Comparison of ENCODE assay signal across 9 cellular contexts in genomic region chr9:86721843-86722705, GRCh38.
DNase-seq lines count a peak whose midpoint lies in the region; ATAC-seq and TF ChIP-seq lines count a peak whose summit lies in the region.
"Had no signal": no experiment of that assay in that cellular context is flagged by ENCODE, and none has a peak within 500 bp of the region (broad histone marks: within the 10 kb centered on the region; RNA-seq: fewer than 3 reads in every experiment).

No MANE protein-coding gene starts in this region.

- H3K27me3 ChIP-seq in H7 (ENCODE audit: control insufficient read depth, insufficient read depth, low read length) (no peaks in the 10 kb centered on the region), body of pancreas (no peaks in the 10 kb centered on the region), smooth muscle cell (ENCODE audit: low read depth) (no peaks in the 10 kb centered on the region), MM.1S (replicated peaks; ENCODE audit: insufficient read depth, low read length) (no peaks in the 10 kb centered on the region)

- peak in 1 of 3 donors; percentile 16 for TF ChIP-seq POLR2A in body of pancreas (IDR thresholded peaks at IDR 0.05)

- no peak for TF ChIP-seq CTCF in body of pancreas (IDR thresholded peaks at IDR 0.05)
- no peak for TF ChIP-seq CTCF in smooth muscle cell (IDR thresholded peaks at IDR 0.05; ENCODE audit: borderline replicate concordance, insufficient read depth, poor library complexity, severe bottlenecking)
- TF ChIP-seq CTCF in MM.1S (IDR thresholded peaks at IDR 0.05; ENCODE audit: low read length) = no peak
- no peak for TF ChIP-seq CTCF in OCI-LY7 (conservative IDR thresholded peaks at IDR 0.05; ENCODE audit: low read length)

- H3K4me3 Mint-ChIP-seq in activated CD4-positive, alpha-beta T cell treated with anti-CD3 and anti-CD28 coated beads for 36 hours = no peak overlapping the region

- 6 to 7% methylated on average over 5 of the region's 5 CpGs for WGBS in body of pancreas, 2 donors
- 11% methylated on average over 5 of the region's 5 CpGs for WGBS in smooth muscle cell (ENCODE audit: low lambda C conversion rate)

- H3K36me3 ChIP-seq in H7 (replicated peaks; ENCODE audit: control insufficient read depth, insufficient read depth, low read length) (no peaks in the 10 kb centered on the region), body of pancreas (replicated peaks in 1 of 2; ENCODE audit: insufficient read depth in 1 of 2, low read depth in 2 of 2) (no peaks in the 10 kb centered on the region), smooth muscle cell (ENCODE audit: low read depth) (no peaks in the 10 kb centered on the region), MM.1S (replicated peaks; ENCODE audit: insufficient read depth, low read length) (no peaks in the 10 kb centered on the region), OCI-LY7 (ENCODE audit: insufficient read depth, low read length) (no peaks in the 10 kb centered on the region)

- H3K36me3 Mint-ChIP-seq in activated CD4-positive, alpha-beta T cell treated with anti-CD3 and anti-CD28 coated beads for 36 hours (ENCODE audit: low read depth) = no peaks in the 10 kb centered on the region

- peaks cover 5% of the 10 kb centered on the region for H3K4me1 Mint-ChIP-seq in activated CD4-positive, alpha-beta T cell treated with anti-CD3 and anti-CD28 coated beads for 36 hours

- no TSS peak for BruUV-seq in OCI-LY7 (replicated peaks; lab: Mats Ljungman, UMichigan)

- H3K9me3 Mint-ChIP-seq in activated CD4-positive, alpha-beta T cell treated with anti-CD3 and anti-CD28 coated beads for 36 hours (ENCODE audit: low read depth) = no peaks in the 10 kb centered on the region

- H4K20me1 ChIP-seq in smooth muscle cell (ENCODE audit: low read depth) = no peaks in the 10 kb centered on the region
- H4K20me1 ChIP-seq in MM.1S (ENCODE audit: insufficient read depth, low read length) = no peaks in the 10 kb centered on the region
- H4K20me1 ChIP-seq in OCI-LY7 (ENCODE audit: insufficient read depth, low read length) = no peaks in the 10 kb centered on the region

- H3K4me1 ChIP-seq in body of pancreas (peaks cover 29% of the 10 kb centered on the region), smooth muscle cell (ENCODE audit: low read depth) (peaks cover 19% of the 10 kb centered on the region), MM.1S (ENCODE audit: low read length) (no peaks in the 10 kb centered on the region), OCI-LY7 (ENCODE audit: insufficient read depth, low read length, poor library complexity, severe bottlenecking) (no peaks in the 10 kb centered on the region)

- no peak overlapping the region for H3K4me3 ChIP-seq in H7 (ENCODE audit: insufficient read depth, low read depth, low read length)
- H3K4me3 ChIP-seq in body of pancreas = no peak overlapping the region
- H3K4me3 ChIP-seq in smooth muscle cell = no peak overlapping the region
- H3K4me3 ChIP-seq in MM.1S (ENCODE audit: low read length) = no peak overlapping the region
- H3K4me3 ChIP-seq in OCI-LY7 (ENCODE audit: low read depth, low read length, poor library complexity, severe bottlenecking) = no peak overlapping the region

- H3K27me3 Mint-ChIP-seq in activated CD4-positive, alpha-beta T cell treated with anti-CD3 and anti-CD28 coated beads for 36 hours = peaks cover 5% of the 10 kb centered on the region

- intact Hi-C loops in body of pancreas (cut with DNase I) (no loop called here), OCI-LY7 (cut with micrococcal nuclease; ENCODE audit: unreplicated experiment) (no loop called here)
- intact Hi-C loops in activated CD4-positive, alpha-beta T cell treated with anti-CD3 and anti-CD28 coated beads for 36 hours (cut with DNase I, micrococcal nuclease) = no loop called here

- POLR2A ChIA-PET in OCI-LY7 (lab: Charles Lee) = interaction anchor here (0.7 kb wide), 1 partner anchor 17 kb away, joined by 3 read pairs; no protein-coding TSS in a partner anchor
- POLR2A ChIA-PET in activated CD4-positive, alpha-beta T cell treated with anti-CD3 and anti-CD28 coated beads for 36 hours (lab: Charles Lee) = no interaction called here

- peak; percentile 13 for DNase-seq in H7
- DNase-seq in body of pancreas = peak; percentile 43 to 74 (median 62)
- peak; percentile 28 for DNase-seq in iPS-NIHi7 (ENCODE audit: extremely low spot score)
- no peak for DNase-seq in smooth muscle cell (lab: John Stamatoyannopoulos, UW; ENCODE audit: unreplicated experiment)
- DNase-seq in MM.1S = no peak
- DNase-seq in OCI-LY7 (ENCODE audit: low spot score) = no peak
- DNase-seq in activated CD4-positive, alpha-beta T cell treated with anti-CD3 and anti-CD28 coated beads for 36 hours = no peak

- ATAC-seq in body of pancreas (peak; percentile 94), HG03354 (IDR thresholded peaks at IDR 0.05; ENCODE audit: poor library complexity, severe bottlenecking, unreplicated experiment) (no peak)
- ATAC-seq in activated CD4-positive, alpha-beta T cell treated with anti-CD3 and anti-CD28 coated beads for 36 hours = no peak
- ATAC-seq: Panc1 had no signal

- peak overlapping the region; percentile 69 for H3K4me2 ChIP-seq in smooth muscle cell
- H3K4me2 ChIP-seq in MM.1S (ENCODE audit: low read depth, low read length) = no peak overlapping the region
- H3K4me2 ChIP-seq in OCI-LY7 (ENCODE audit: low read length) = no peak overlapping the region

- no peaks in the 10 kb centered on the region for H3K9me2 ChIP-seq in MM.1S (replicated peaks; ENCODE audit: insufficient read depth, low read length)
- H3K9me2 ChIP-seq in OCI-LY7 (ENCODE audit: insufficient read depth, low read length) = no peaks in the 10 kb centered on the region

- CTCF ChIA-PET in OCI-LY7 (lab: Charles Lee; ENCODE audit: unreplicated experiment) = no interaction called here
- CTCF ChIA-PET in activated CD4-positive, alpha-beta T cell treated with anti-CD3 and anti-CD28 coated beads for 36 hours (lab: Charles Lee) = no interaction called here

- H2AFZ ChIP-seq in smooth muscle cell (ENCODE audit: low read depth) (no peak overlapping the region), MM.1S (ENCODE audit: low read length) (no peak overlapping the region), OCI-LY7 (ENCODE audit: low read length) (no peak overlapping the region)

- H3K79me2 ChIP-seq in smooth muscle cell (ENCODE audit: low read depth) = no peaks in the 10 kb centered on the region
- no peaks in the 10 kb centered on the region for H3K79me2 ChIP-seq in MM.1S (ENCODE audit: low read length)
- no peaks in the 10 kb centered on the region for H3K79me2 ChIP-seq in OCI-LY7 (ENCODE audit: insufficient read depth, low read depth, low read length)

- H3K9ac ChIP-seq in smooth muscle cell (ENCODE audit: low read depth) (peak overlapping the region; percentile 16), MM.1S (ENCODE audit: low read length) (no peak overlapping the region)

- no peak overlapping the region for H3K27ac Mint-ChIP-seq in activated CD4-positive, alpha-beta T cell treated with anti-CD3 and anti-CD28 coated beads for 36 hours

- H3K9me3 ChIP-seq in body of pancreas (no peaks in the 10 kb centered on the region), smooth muscle cell (replicated peaks; ENCODE audit: low read depth) (no peaks in the 10 kb centered on the region), MM.1S (replicated peaks; ENCODE audit: insufficient read depth, low read length) (no peaks in the 10 kb centered on the region), OCI-LY7 (ENCODE audit: low read length) (no peaks in the 10 kb centered on the region)

- H3K27ac ChIP-seq in body of pancreas (peak overlapping the region; percentile 18 to 78 (median 71)), smooth muscle cell (ENCODE audit: low read depth) (peak overlapping the region; percentile 91), MM.1S (ENCODE audit: low read length) (no peak overlapping the region), OCI-LY7 (ENCODE audit: low read depth, low read length, poor library complexity, severe bottlenecking) (no peak overlapping the region)

- H3F3A ChIP-seq in smooth muscle cell (ENCODE audit: low read depth) = peaks cover 21% of the 10 kb centered on the region
- no peaks in the 10 kb centered on the region for H3F3A ChIP-seq in MM.1S (ENCODE audit: insufficient read depth, low read length)

Comparison
In these comparisons a context has a peak if more than half of its experiments do, and no peak if none do; other contexts are left out.
1. DNase-seq: peak in H7 (single experiment), body of pancreas (4 of 4) and iPS-NIHi7 (single experiment); none in smooth muscle cell (single experiment), MM.1S (single experiment), OCI-LY7 (single experiment) and activated CD4-positive, alpha-beta T cell treated with anti-CD3 and anti-CD28 coated beads for 36 hours (single experiment).
2. H3K27ac ChIP-seq: peak in body of pancreas (4 of 4) and smooth muscle cell (single experiment); none in MM.1S (single experiment) and OCI-LY7 (single experiment).